Comparison of ENCODE assay signal across 8 cellular contexts in the genomic region with DNA sequence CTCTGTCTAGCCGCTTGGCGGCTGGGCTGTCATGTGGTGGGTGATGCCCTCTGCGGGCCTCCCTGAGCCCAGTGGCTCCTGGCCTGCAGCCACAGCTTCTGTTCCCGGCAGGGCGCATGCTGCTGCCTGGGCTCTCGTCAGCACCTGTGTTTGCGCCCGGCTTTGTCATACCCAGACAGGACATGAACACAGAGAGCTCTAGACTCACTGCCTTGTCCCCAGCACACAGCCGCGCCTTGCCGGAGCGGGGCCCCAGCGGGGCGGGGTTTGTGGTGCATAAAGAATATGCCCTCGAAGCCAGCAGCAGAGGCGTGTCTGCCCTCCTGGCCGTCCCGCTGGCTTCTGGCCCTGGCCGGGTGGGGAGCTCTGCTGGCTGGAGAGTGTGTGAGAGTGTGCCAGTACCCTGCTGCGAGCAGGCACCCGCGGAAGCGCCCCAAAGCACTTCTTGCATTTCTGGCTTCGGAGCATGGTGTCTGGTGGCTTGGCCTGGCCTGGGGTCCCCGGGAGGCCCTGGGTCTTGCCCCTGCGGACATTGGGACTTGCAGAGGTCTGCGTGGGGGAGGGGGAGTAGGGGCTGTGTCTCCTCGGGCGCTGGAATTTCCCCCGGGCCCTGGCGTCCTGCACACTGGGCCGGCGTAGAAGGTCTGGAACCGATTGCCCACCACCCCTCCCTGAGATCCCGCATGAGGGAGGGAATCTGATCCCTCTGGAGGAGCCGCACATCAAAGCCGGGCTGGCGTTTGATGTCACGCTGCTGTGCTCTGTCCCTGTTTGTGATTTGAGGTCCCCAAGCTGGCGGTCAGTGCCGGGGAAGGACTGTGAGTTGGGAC. TPM values are rescaled to one million over a fixed set of nuclear protein-coding genes. Genes with fewer than 3 reads are reported as not detected.
DNase-seq lines count a peak whose midpoint lies in the region; TF ChIP-seq lines count a peak whose summit lies in the region.

No MANE protein-coding gene starts in this region.

- H4K5ac ChIP-seq in mesendoderm (ENCODE audit: low read length), result no peak overlapping the region

- no peaks in the 10 kb centered on the region for H3K27me3 Mint-ChIP-seq in endodermal cell (ENCODE audit: insufficient read depth)

- peaks cover 3% of the 10 kb centered on the region for H3K36me3 ChIP-seq in endodermal cell (ENCODE audit: control insufficient read depth, insufficient read depth, low read length)
- no peaks in the 10 kb centered on the region for H3K36me3 ChIP-seq in mesendoderm (ENCODE audit: control insufficient read depth, insufficient read depth, low read length)

- H3K4me1 Mint-ChIP-seq in endodermal cell, result no peaks in the 10 kb centered on the region

- no peaks in the 10 kb centered on the region for H3K9me3 ChIP-seq in endodermal cell (ENCODE audit: control insufficient read depth, low read length)

- no peak overlapping the region for H2BK5ac ChIP-seq in mesendoderm (ENCODE audit: low read length)

- peak overlapping the region; percentile 56 for H3K23ac ChIP-seq in mesendoderm (ENCODE audit: low read length)

- H3K9ac ChIP-seq in endodermal cell (ENCODE audit: extremely low read depth, low read length, poor library complexity, severe bottlenecking), result no peak overlapping the region
- H3K9ac ChIP-seq in mesendoderm (ENCODE audit: low read length), result peak overlapping the region; percentile 25

- H2AK5ac ChIP-seq in mesendoderm (ENCODE audit: low read length), result no peak overlapping the region

- peak; percentile 24 for DNase-seq in NCI-H2171 (lab: John Stamatoyannopoulos, UW)
- DNase-seq in endodermal cell, result peak; percentile 85
- no peak for DNase-seq in mesendoderm
- no peak for DNase-seq in hepatic stellate cell (ENCODE audit: low spot score)
- no peak for DNase-seq in NCI-H1417 treated with DMSO at 0.1 percent for 48 hours (lab: John Stamatoyannopoulos, UW)
- DNase-seq in cortex of kidney (lab: John Stamatoyannopoulos, UW), result no peak
- no peak for DNase-seq in UCSD-AML1 (lab: John Stamatoyannopoulos, UW; ENCODE audit: unreplicated experiment)

- no peaks in the 10 kb centered on the region for H3K9me3 Mint-ChIP-seq in endodermal cell

- peaks cover 22% of the 10 kb centered on the region for H3K36me3 Mint-ChIP-seq in endodermal cell (ENCODE audit: low read depth)

- H3K79me2 ChIP-seq in mesendoderm (ENCODE audit: control insufficient read depth, insufficient read depth, low read length), result no peaks in the 10 kb centered on the region

- peak overlapping the region; percentile 53 for H3K56ac ChIP-seq in mesendoderm (ENCODE audit: low read length)

- H3K4me3 ChIP-seq in endodermal cell (ENCODE audit: low read length), result no peak overlapping the region
- H3K4me3 ChIP-seq in mesendoderm (ENCODE audit: low read length), result no peak overlapping the region

- H2BK15ac ChIP-seq in mesendoderm (replicated peaks; ENCODE audit: low read depth), result no peak overlapping the region

- WGBS in endodermal cell (ENCODE audit: insufficient coverage in 1 of 2, insufficient read length in 1 of 2), 2 experiments, result 57 to 76% methylated on average over 17 to 41 of the region's 41 CpGs
- WGBS in mesendoderm (ENCODE audit: extremely low coverage, insufficient coverage, low lambda C conversion rate), result no CpG with 5 or more reads among the region's 41 CpGs

- H3K27ac Mint-ChIP-seq in endodermal cell, result no peak overlapping the region

- H3K4me1 ChIP-seq in endodermal cell (ENCODE audit: control insufficient read depth, insufficient read depth, low read length), result no peaks in the 10 kb centered on the region
- H3K4me1 ChIP-seq in mesendoderm (ENCODE audit: control insufficient read depth, low read depth, low read length), result peaks cover 3% of the 10 kb centered on the region

- no peak overlapping the region for H3K4me3 Mint-ChIP-seq in endodermal cell

- H2BK120ac ChIP-seq in mesendoderm (ENCODE audit: low read depth, low read length), result no peak overlapping the region

- TF ChIP-seq CTCF in C4-2B (conservative IDR thresholded peaks at IDR 0.05), result no peak
- no peak for TF ChIP-seq CTCF in endodermal cell (conservative IDR thresholded peaks at IDR 0.05)

- H4K8ac ChIP-seq in mesendoderm (ENCODE audit: low read depth, low read length), result no peak overlapping the region

- H3K27ac ChIP-seq in C4-2B (peak overlapping the region; percentile 76), endodermal cell (ENCODE audit: low read depth, low read length) (peak overlapping the region; percentile 96), mesendoderm (ENCODE audit: low read depth, low read length) (peak overlapping the region; percentile 14)

- H3K18ac ChIP-seq in mesendoderm (ENCODE audit: low read length), result no peak overlapping the region

- no peak overlapping the region for H3K4ac ChIP-seq in mesendoderm (ENCODE audit: low read depth, low read length)

- peaks cover 1% of the 10 kb centered on the region for H3K79me1 ChIP-seq in mesendoderm (ENCODE audit: low read length)

- no peak overlapping the region for H3K4me2 ChIP-seq in mesendoderm (ENCODE audit: low read length)

- no peaks in the 10 kb centered on the region for H3K27me3 ChIP-seq in endodermal cell (ENCODE audit: control insufficient read depth, insufficient read depth, low read length, poor library complexity, severe bottlenecking)
- no peaks in the 10 kb centered on the region for H3K27me3 ChIP-seq in mesendoderm (ENCODE audit: insufficient read depth, low read length, poor library complexity)

RNA-seq across cellular contexts. Expression of gene ASPSCR1, which starts 14.5 kb away (rescaled TPM):
- total RNA-seq in endodermal cell, result 10 to 100 TPM; 50.8 to 65.4 TPM
- polyA plus RNA-seq in endodermal cell (2013, experiment 1 of 2), result 41.5 TPM
- polyA plus RNA-seq in endodermal cell (2013, experiment 2 of 2), result 30.3 TPM
- polyA plus RNA-seq in mesendoderm (2013, experiment 1 of 2), result 24.2 TPM
- polyA plus RNA-seq in mesendoderm (2013, experiment 2 of 2), result 25.3 TPM

RNA-seq across cellular contexts. Expression of gene CENPX, which starts 30.8 kb away (rescaled TPM):
- total RNA-seq in endodermal cell, result 10 to 100 TPM; 80.0 to 85.0 TPM
- 62.5 TPM for polyA plus RNA-seq in endodermal cell (2013, experiment 1 of 2)
- polyA plus RNA-seq in endodermal cell (2013, experiment 2 of 2), result 61.5 TPM
- 59.9 TPM for polyA plus RNA-seq in mesendoderm (2013, experiment 1 of 2)
- 60.0 TPM for polyA plus RNA-seq in mesendoderm (2013, experiment 2 of 2)

RNA-seq across cellular contexts. Expression of gene NOTUM, which starts 30.9 kb away (rescaled TPM):
- 10 to 100 TPM; 12.5 to 26.3 TPM for total RNA-seq in endodermal cell
- 6.2 TPM for polyA plus RNA-seq in endodermal cell (2013, experiment 1 of 2)
- polyA plus RNA-seq in endodermal cell (2013, experiment 2 of 2), result 5.0 TPM
- 4.3 TPM for polyA plus RNA-seq in mesendoderm (2013, experiment 1 of 2)
- polyA plus RNA-seq in mesendoderm (2013, experiment 2 of 2), result 4.0 TPM

RNA-seq across cellular contexts. Expression of gene LRRC45, which starts 31.2 kb away (rescaled TPM):
- total RNA-seq in endodermal cell, result 10 to 100 TPM; 35.1 to 38.9 TPM
- 22.3 TPM for polyA plus RNA-seq in endodermal cell (2013, experiment 1 of 2)
- polyA plus RNA-seq in endodermal cell (2013, experiment 2 of 2), result 20.1 TPM
- 8.5 TPM for polyA plus RNA-seq in mesendoderm (2013, experiment 1 of 2)
- polyA plus RNA-seq in mesendoderm (2013, experiment 2 of 2), result 8.7 TPM

RNA-seq across cellular contexts. Expression of gene RAC3, which starts 39.6 kb away (rescaled TPM):
- total RNA-seq in endodermal cell, result 10 to 100 TPM; 45.7 to 53.9 TPM
- 58.8 TPM for polyA plus RNA-seq in endodermal cell (2013, experiment 1 of 2)
- 53.5 TPM for polyA plus RNA-seq in endodermal cell (2013, experiment 2 of 2)
- polyA plus RNA-seq in mesendoderm (2013, experiment 1 of 2), result 97.1 TPM
- polyA plus RNA-seq in mesendoderm (2013, experiment 2 of 2), result 102 TPM

Comparison
In these comparisons a context has a peak if more than half of its experiments do, and no peak if none do; other contexts are left out.
1. H3K27ac ChIP-seq: peak in every context shown above with its lines; median percentile 96 in endodermal cell; 76 in C4-2B; 14 in mesendoderm.
2. DNase-seq: peak in NCI-H2171 (single experiment) and endodermal cell (single experiment); none in mesendoderm (single experiment), hepatic stellate cell (single experiment), NCI-H1417 treated with DMSO at 0.1 percent for 48 hours (single experiment), cortex of kidney (single experiment) and UCSD-AML1 (single experiment).